ENCODE assay signal across 33 cellular contexts in the genomic region with DNA sequence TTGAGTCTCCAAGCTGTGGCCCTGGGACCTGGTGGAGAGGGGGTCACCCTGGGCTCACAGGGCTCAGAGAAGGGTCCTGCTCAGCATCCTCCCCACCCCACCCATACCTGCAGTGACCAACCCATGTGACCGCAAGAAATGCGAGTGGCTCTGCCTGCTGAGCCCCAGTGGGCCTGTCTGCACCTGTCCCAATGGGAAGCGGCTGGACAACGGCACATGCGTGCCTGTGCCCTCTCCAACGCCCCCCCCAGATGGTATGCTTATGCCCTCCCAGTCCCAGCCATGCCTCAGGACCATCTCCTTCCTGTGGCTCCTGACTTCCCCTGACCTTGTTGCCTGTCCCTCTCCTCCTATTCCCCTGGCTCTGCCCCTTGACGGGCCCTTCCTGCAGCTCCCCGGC. TPM values are rescaled to one million over a fixed set of nuclear protein-coding genes. Genes with fewer than 3 reads are reported as not detected.
"Had no signal": no experiment of that assay in that cellular context is flagged by ENCODE, and none has a peak within 500 bp of the region (broad histone marks: within the 10 kb centered on the region; RNA-seq: fewer than 3 reads in every experiment).

No MANE protein-coding gene starts in this region.

- H3K36me3 Mint-ChIP-seq: activated naive CD4-positive, alpha-beta T cell treated with anti-CD3 and anti-CD28 coated beads, Interleukin-2, amount 50 U/mL, for 24 hours; activated naive CD8-positive, alpha-beta T cell treated with anti-CD3 and anti-CD28 coated beads for 36 hours had no signal

- H3K36me3 ChIP-seq: breast epithelium, WERI-Rb-1 had no signal

- H3K9me3 Mint-ChIP-seq: activated B cell treated with CpG ODN at 0.5 μM for 24 hours; activated CD8-positive, alpha-beta T cell treated with anti-CD3 and anti-CD28 coated beads for 36 hours; activated naive CD4-positive, alpha-beta T cell treated with anti-CD3 and anti-CD28 coated beads for 36 hours; activated naive CD4-positive, alpha-beta T cell treated with anti-CD3 and anti-CD28 coated beads, Interleukin-2, amount 50 U/mL, for 24 hours; activated naive CD8-positive, alpha-beta T cell treated with anti-CD3 and anti-CD28 coated beads for 36 hours; activated naive CD8-positive, alpha-beta T cell treated with anti-CD3 and anti-CD28 coated beads, Interleukin-2, amount 50 U/mL, for 24 hours; activated T-cell treated with anti-CD3 and anti-CD28 coated beads, Interleukin-2, amount 50 U/mL, for 4 hours; activated T-helper 17 cell treated with anti-CD3 and anti-CD28 coated beads, Interleukin-2, amount 50 U/mL, for 72 hours; brain; T-helper 2 cell treated with Interferon-gamma antibody and Interleukin-4, amounts not matched to agents 5 μg/mL and 100 μg/mL, for 36 hours had no signal

- H3K9me3 ChIP-seq: adrenal gland, ascending aorta, breast epithelium, esophagus squamous epithelium, gastroesophageal sphincter, heart right ventricle had no signal

- H3K27ac Mint-ChIP-seq: activated B cell treated with CpG ODN at 0.5 μM for 24 hours; activated CD8-positive, alpha-beta T cell treated with anti-CD3 and anti-CD28 coated beads for 36 hours; activated naive CD4-positive, alpha-beta T cell treated with anti-CD3 and anti-CD28 coated beads for 36 hours; activated naive CD8-positive, alpha-beta T cell treated with anti-CD3 and anti-CD28 coated beads for 36 hours; activated naive CD8-positive, alpha-beta T cell treated with anti-CD3 and anti-CD28 coated beads, Interleukin-2, amount 50 U/mL, for 24 hours; activated T-helper 17 cell treated with anti-CD3 and anti-CD28 coated beads, Interleukin-2, amount 50 U/mL, for 72 hours; T-helper 17 cell; T-helper 2 cell treated with Interferon-gamma antibody and Interleukin-4, amounts not matched to agents 5 μg/mL and 100 μg/mL, for 36 hours had no signal

- H3K27me3 ChIP-seq: ascending aorta had no signal

- DNase-seq: activated B cell treated with CpG ODN at 0.5 μM for 24 hours; activated CD4-positive, alpha-beta T cell treated with anti-CD3 and anti-CD28 coated beads for 48 hours; activated CD4-positive, alpha-beta T cell treated with anti-CD3 and anti-CD28 coated beads, Interleukin-2, amount 50 U/mL, for 1 hour; activated CD4-positive, alpha-beta T cell treated with anti-CD3 and anti-CD28 coated beads, Interleukin-2, amount 50 U/mL, for 48 hours; activated CD8-positive, alpha-beta memory T cell treated with anti-CD3 and anti-CD28 coated beads for 24 hours; activated CD8-positive, alpha-beta T cell treated with anti-CD3 and anti-CD28 coated beads for 36 hours; activated effector memory CD4-positive, alpha-beta T cell treated with Interleukin-2 at 50 U/mL for 16 hours; activated gamma-delta T cell treated with Interleukin-2 at 50 U/mL for 16 hours; activated naive CD4-positive, alpha-beta T cell treated with anti-CD3 and anti-CD28 coated beads for 36 hours; activated naive CD8-positive, alpha-beta T cell treated with anti-CD3 and anti-CD28 coated beads for 36 hours; activated naive CD8-positive, alpha-beta T cell treated with anti-CD3 and anti-CD28 coated beads, Interleukin-2, amount 50 U/mL, for 24 hours; activated T-cell treated with anti-CD3 and anti-CD28 coated beads, Interleukin-2, amount 50 U/mL, for 4 hours; adrenal gland; amygdala; effector CD8-positive, alpha-beta T cell; esophagus squamous epithelium; foreskin melanocyte; T-helper 1 cell; T-helper 17 cell; T1000; WERI-Rb-1 had no signal

- H3K4me1 ChIP-seq: adrenal gland, breast epithelium had no signal

- H3K4me3 ChIP-seq: adrenal gland, ascending aorta, breast epithelium, cardiac muscle cell, esophagus squamous epithelium, gastroesophageal sphincter, heart right ventricle had no signal

- ATAC-seq: activated CD4-positive, CD25-positive, alpha-beta regulatory T cell treated with anti-CD3 and anti-CD28 coated beads, Interleukin-2, amount 50 U/mL, for 24 hours; activated CD8-positive, alpha-beta T cell treated with anti-CD3 and anti-CD28 coated beads for 36 hours; activated naive CD8-positive, alpha-beta T cell treated with anti-CD3 and anti-CD28 coated beads, Interleukin-2, amount 50 U/mL, for 24 hours; activated T-cell treated with anti-CD3 and anti-CD28 coated beads, Interleukin-2, amount 50 U/mL, for 4 hours; activated T-helper 17 cell treated with anti-CD3 and anti-CD28 coated beads, Interleukin-2, amount 50 U/mL, for 72 hours; gastroesophageal sphincter; heart right ventricle; T-helper 17 cell had no signal

- H3K4me3 Mint-ChIP-seq: activated B cell treated with CpG ODN at 0.5 μM for 24 hours; activated CD8-positive, alpha-beta T cell treated with anti-CD3 and anti-CD28 coated beads for 36 hours; activated naive CD4-positive, alpha-beta T cell treated with anti-CD3 and anti-CD28 coated beads for 36 hours; activated naive CD4-positive, alpha-beta T cell treated with anti-CD3 and anti-CD28 coated beads, Interleukin-2, amount 50 U/mL, for 24 hours; activated naive CD8-positive, alpha-beta T cell treated with anti-CD3 and anti-CD28 coated beads for 36 hours; activated naive CD8-positive, alpha-beta T cell treated with anti-CD3 and anti-CD28 coated beads, Interleukin-2, amount 50 U/mL, for 24 hours; activated T-cell treated with anti-CD3 and anti-CD28 coated beads, Interleukin-2, amount 50 U/mL, for 4 hours; activated T-helper 17 cell treated with anti-CD3 and anti-CD28 coated beads, Interleukin-2, amount 50 U/mL, for 72 hours; brain; T-helper 2 cell treated with Interferon-gamma antibody and Interleukin-4, amounts not matched to agents 5 μg/mL and 100 μg/mL, for 36 hours had no signal

- H3K27ac ChIP-seq: adrenal gland, breast epithelium, cardiac muscle cell, epithelial cell of prostate, esophagus squamous epithelium, WERI-Rb-1 had no signal

RNA-seq across cellular contexts. Expression of a gene that starts 6.7 kb away (rescaled TPM):
- total RNA-seq: ascending aorta, endothelial cell of umbilical vein, T-helper 17 cell had no signal

RNA-seq across cellular contexts. Expression of a gene that starts 41.1 kb away (rescaled TPM):
- total RNA-seq: ascending aorta had no signal
